25 cellular contexts compared by ENCODE assay signal in genomic region chrX:12930150-12930549, GRCh38. TPM values are rescaled to one million over a fixed set of nuclear protein-coding genes. Genes with fewer than 3 reads are reported as not detected.
DNase-seq lines count a peak whose midpoint lies in the region; ATAC-seq and TF ChIP-seq lines count a peak whose summit lies in the region.
"Had no signal": no experiment of that assay in that cellular context is flagged by ENCODE, and none has a peak within 500 bp of the region (broad histone marks: within the 10 kb centered on the region; RNA-seq: fewer than 3 reads in every experiment).

No MANE protein-coding gene starts in this region.

- CTCF ChIA-PET in activated CD8-positive, alpha-beta T cell treated with anti-CD3 and anti-CD28 coated beads for 36 hours (lab: Charles Lee) = no interaction called here
- CTCF ChIA-PET in activated CD8-positive, alpha-beta T cell treated with anti-CD3 and anti-CD28 coated beads, Interleukin-2, amount 10 ng/mL, durations not matched to agents 7 days and 5 days (lab: Charles Lee) = interaction anchor here (2.6 kb wide), 1 partner anchor 16 kb away, joined by 11 read pairs; no protein-coding TSS in a partner anchor
- CTCF ChIA-PET in mammary epithelial cell (lab: Charles Lee; ENCODE audit: low non-redundant PET) = no interaction called here

- intact Hi-C loops in activated CD8-positive, alpha-beta T cell treated with anti-CD3 and anti-CD28 coated beads for 36 hours (cut with micrococcal nuclease) = no loop called here
- intact Hi-C loops in mammary epithelial cell (cut with micrococcal nuclease) = no loop called here

- BruUV-seq in mammary epithelial cell (replicated peaks; lab: Mats Ljungman, UMichigan) = no TSS peak

- TF ChIP-seq CTCF in activated CD8-positive, alpha-beta T cell treated with anti-CD3 and anti-CD28 coated beads for 36 hours (IDR thresholded peaks at IDR 0.05) = no peak
- no peak for TF ChIP-seq CTCF in mammary epithelial cell (conservative IDR thresholded peaks at IDR 0.05 in 1 of 2, IDR thresholded peaks at IDR 0.05 in 1 of 2; ENCODE audit: extremely low read depth in 1 of 2, insufficient read depth in 1 of 2, low read depth in 1 of 2, low read length in 2 of 2)

- 89% methylated on average over 2 of the region's 2 CpGs for WGBS in mammary epithelial cell (ENCODE audit: low coverage, missing lambda C conversion rate)

- H4K20me1 ChIP-seq in mammary epithelial cell (ENCODE audit: insufficient read depth, low read length) = no peaks in the 10 kb centered on the region
- H4K20me1 ChIP-seq: BLaER1 had no signal

- H3K9me3 Mint-ChIP-seq in activated CD8-positive, alpha-beta T cell treated with anti-CD3 and anti-CD28 coated beads for 36 hours = no peaks in the 10 kb centered on the region
- H3K9me3 Mint-ChIP-seq in activated CD8-positive, alpha-beta T cell treated with anti-CD3 and anti-CD28 coated beads, Interleukin-2, amount 10 ng/mL, durations not matched to agents 7 days and 5 days (ENCODE audit: insufficient read depth) = no peaks in the 10 kb centered on the region
- no peaks in the 10 kb centered on the region for H3K9me3 Mint-ChIP-seq in activated T-helper 17 cell treated with anti-CD3 and anti-CD28 coated beads, Interleukin-2, amount 50 U/mL, for 72 hours
- H3K9me3 Mint-ChIP-seq: CD4-positive, alpha-beta T cell; HFFc6 had no signal

- peak; percentile 27 for ATAC-seq in activated CD8-positive, alpha-beta T cell treated with anti-CD3 and anti-CD28 coated beads for 36 hours
- ATAC-seq in activated CD8-positive, alpha-beta T cell treated with anti-CD3 and anti-CD28 coated beads, Interleukin-2, amount 10 ng/mL, durations not matched to agents 7 days and 5 days = no peak
- peak; percentile 48 for ATAC-seq in activated T-helper 17 cell treated with anti-CD3 and anti-CD28 coated beads, Interleukin-2, amount 50 U/mL, for 72 hours (replicated peaks)
- ATAC-seq in left lobe of liver (no peak), HG03196 (IDR thresholded peaks at IDR 0.05; ENCODE audit: unreplicated experiment) (no peak)

- no peak overlapping the region for H2AFZ ChIP-seq in mammary epithelial cell (ENCODE audit: low read depth, low read length)

- no peak overlapping the region for H3K4me3 ChIP-seq in mammary epithelial cell (replicated peaks in 1 of 3; ENCODE audit: insufficient read depth in 1 of 3, low read depth in 2 of 3, low read length in 3 of 3)
- H3K4me3 ChIP-seq: BLaER1, HAP-1 had no signal

- dilution Hi-C loops in mammary epithelial cell (cut with HindIII; ENCODE audit: low sequenced_read_pairs) = no loop called here

- no peaks in the 10 kb centered on the region for H3K36me3 Mint-ChIP-seq in activated CD8-positive, alpha-beta T cell treated with anti-CD3 and anti-CD28 coated beads for 36 hours (ENCODE audit: low read depth)
- H3K36me3 Mint-ChIP-seq in activated CD8-positive, alpha-beta T cell treated with anti-CD3 and anti-CD28 coated beads, Interleukin-2, amount 10 ng/mL, durations not matched to agents 7 days and 5 days (ENCODE audit: low read depth) = no peaks in the 10 kb centered on the region
- H3K36me3 Mint-ChIP-seq in activated T-helper 17 cell treated with anti-CD3 and anti-CD28 coated beads, Interleukin-2, amount 50 U/mL, for 72 hours (ENCODE audit: low read depth) = no peaks in the 10 kb centered on the region

- no peak overlapping the region for H3K4me2 ChIP-seq in mammary epithelial cell (ENCODE audit: insufficient read depth, low read depth, low read length)
- H3K4me2 ChIP-seq: BLaER1 had no signal

- H3K27ac ChIP-seq in mammary epithelial cell (ENCODE audit: insufficient read depth, low read depth, low read length) = no peak overlapping the region
- H3K27ac ChIP-seq: 22Rv1, BLaER1, C4-2B had no signal

- DNase-seq in activated CD8-positive, alpha-beta T cell treated with anti-CD3 and anti-CD28 coated beads for 36 hours = no peak
- no peak for DNase-seq in activated CD8-positive, alpha-beta T cell treated with anti-CD3 and anti-CD28 coated beads, Interleukin-2, amount 10 ng/mL, durations not matched to agents 7 days and 5 days
- DNase-seq in COLO829 (ENCODE audit: low spot score) (peak; percentile 42), foreskin melanocyte (peak; percentile 21), mammary epithelial cell (no peak), left lobe of liver (ENCODE audit: low spot score) (no peak)
- DNase-seq: Calu3; CD4-positive, alpha-beta T cell; CD8-positive, alpha-beta memory T cell; COR-L47; DMS53; DMS79 treated with DMSO at 0.1 percent for 48 hours; GF-D8; GOT3; HFFc6 had no signal

- H3K9ac ChIP-seq in mammary epithelial cell (ENCODE audit: insufficient read depth, low read length) = no peak overlapping the region
- H3K9ac ChIP-seq: BLaER1 had no signal

- in situ Hi-C loops in mammary epithelial cell (cut with MboI; ENCODE audit: low sequenced_read_pairs in 2 of 2) = no loop called here

- H3K27ac Mint-ChIP-seq in activated CD8-positive, alpha-beta T cell treated with anti-CD3 and anti-CD28 coated beads for 36 hours = no peak overlapping the region
- no peak overlapping the region for H3K27ac Mint-ChIP-seq in activated CD8-positive, alpha-beta T cell treated with anti-CD3 and anti-CD28 coated beads, Interleukin-2, amount 10 ng/mL, durations not matched to agents 7 days and 5 days
- no peak overlapping the region for H3K27ac Mint-ChIP-seq in activated T-helper 17 cell treated with anti-CD3 and anti-CD28 coated beads, Interleukin-2, amount 50 U/mL, for 72 hours
- H3K27ac Mint-ChIP-seq: B cell; CD4-positive, alpha-beta T cell; CD8-positive, alpha-beta memory T cell; HFFc6 had no signal

- no peaks in the 10 kb centered on the region for H3K4me1 ChIP-seq in mammary epithelial cell (ENCODE audit: insufficient read depth, low read length)
- H3K4me1 ChIP-seq: HAP-1 had no signal

- POLR2A ChIA-PET in activated CD8-positive, alpha-beta T cell treated with anti-CD3 and anti-CD28 coated beads for 36 hours (lab: Charles Lee) = interaction anchor here (0.7 kb wide), 1 partner anchor 32 kb away, joined by 3 read pairs; no protein-coding TSS in a partner anchor
- POLR2A ChIA-PET in activated CD8-positive, alpha-beta T cell treated with anti-CD3 and anti-CD28 coated beads, Interleukin-2, amount 10 ng/mL, durations not matched to agents 7 days and 5 days (lab: Charles Lee) = no interaction called here

- peaks cover 2% of the 10 kb centered on the region for H3K4me1 Mint-ChIP-seq in activated CD8-positive, alpha-beta T cell treated with anti-CD3 and anti-CD28 coated beads for 36 hours (ENCODE audit: low read depth)
- no peaks in the 10 kb centered on the region for H3K4me1 Mint-ChIP-seq in activated CD8-positive, alpha-beta T cell treated with anti-CD3 and anti-CD28 coated beads, Interleukin-2, amount 10 ng/mL, durations not matched to agents 7 days and 5 days (ENCODE audit: low read depth)
- H3K4me1 Mint-ChIP-seq in activated T-helper 17 cell treated with anti-CD3 and anti-CD28 coated beads, Interleukin-2, amount 50 U/mL, for 72 hours = no peaks in the 10 kb centered on the region
- H3K4me1 Mint-ChIP-seq: B cell; CD8-positive, alpha-beta memory T cell had no signal

- no peaks in the 10 kb centered on the region for H3K36me3 ChIP-seq in mammary epithelial cell (ENCODE audit: insufficient read depth, low read length)
- H3K36me3 ChIP-seq: BLaER1, HAP-1 had no signal

- no peaks in the 10 kb centered on the region for H3K79me2 ChIP-seq in mammary epithelial cell (ENCODE audit: insufficient read depth, low read length)

- H3K4me3 Mint-ChIP-seq in activated CD8-positive, alpha-beta T cell treated with anti-CD3 and anti-CD28 coated beads for 36 hours = no peak overlapping the region
- no peak overlapping the region for H3K4me3 Mint-ChIP-seq in activated CD8-positive, alpha-beta T cell treated with anti-CD3 and anti-CD28 coated beads, Interleukin-2, amount 10 ng/mL, durations not matched to agents 7 days and 5 days
- no peak overlapping the region for H3K4me3 Mint-ChIP-seq in activated T-helper 17 cell treated with anti-CD3 and anti-CD28 coated beads, Interleukin-2, amount 50 U/mL, for 72 hours
- H3K4me3 Mint-ChIP-seq: B cell; CD4-positive, alpha-beta T cell; CD8-positive, alpha-beta memory T cell; HFFc6 had no signal

- H3K27me3 Mint-ChIP-seq in activated CD8-positive, alpha-beta T cell treated with anti-CD3 and anti-CD28 coated beads for 36 hours = no peaks in the 10 kb centered on the region
- H3K27me3 Mint-ChIP-seq in activated CD8-positive, alpha-beta T cell treated with anti-CD3 and anti-CD28 coated beads, Interleukin-2, amount 10 ng/mL, durations not matched to agents 7 days and 5 days (ENCODE audit: low read depth) = no peaks in the 10 kb centered on the region
- H3K27me3 Mint-ChIP-seq in activated T-helper 17 cell treated with anti-CD3 and anti-CD28 coated beads, Interleukin-2, amount 50 U/mL, for 72 hours = no peaks in the 10 kb centered on the region
- H3K27me3 Mint-ChIP-seq: B cell; CD4-positive, alpha-beta T cell had no signal

- no peaks in the 10 kb centered on the region for H3K9me3 ChIP-seq in mammary epithelial cell (replicated peaks; ENCODE audit: insufficient read depth, low read length)
- H3K9me3 ChIP-seq: HAP-1 had no signal

- H3K27me3 ChIP-seq in mammary epithelial cell (ENCODE audit: insufficient read depth, low read length) = no peaks in the 10 kb centered on the region

RNA-seq across cellular contexts. Expression of gene TLR8, which starts 23.7 kb away (rescaled TPM):
- total RNA-seq in activated CD8-positive, alpha-beta T cell treated with anti-CD3 and anti-CD28 coated beads for 36 hours = not detected
- not detected for total RNA-seq in activated CD8-positive, alpha-beta T cell treated with anti-CD3 and anti-CD28 coated beads, Interleukin-2, amount 10 ng/mL, durations not matched to agents 7 days and 5 days
- not detected for total RNA-seq in activated T-helper 17 cell treated with anti-CD3 and anti-CD28 coated beads, Interleukin-2, amount 50 U/mL, for 72 hours
- not detected for total RNA-seq in mammary epithelial cell
- not detected for polyA plus RNA-seq in mammary epithelial cell
- not detected for polyA minus RNA-seq in mammary epithelial cell
- 0.20 TPM for total RNA-seq in left lobe of liver
- total RNA-seq: Calu3, Daoy, G401, HFFc6 had no signal
- polyA plus RNA-seq: AG04450; CD8-positive, alpha-beta memory T cell had no signal

RNA-seq across cellular contexts. Expression of gene TMSB4X, which starts 44.8 kb away (rescaled TPM):
- 1,000 to 10,000 TPM; 5,169 to 5,393 TPM for total RNA-seq in activated CD8-positive, alpha-beta T cell treated with anti-CD3 and anti-CD28 coated beads for 36 hours
- total RNA-seq in activated CD8-positive, alpha-beta T cell treated with anti-CD3 and anti-CD28 coated beads, Interleukin-2, amount 10 ng/mL, durations not matched to agents 7 days and 5 days = 1,000 to 10,000 TPM; 8,800 to 8,961 TPM
- total RNA-seq in activated T-helper 17 cell treated with anti-CD3 and anti-CD28 coated beads, Interleukin-2, amount 50 U/mL, for 72 hours = 1,000 to 10,000 TPM; 6,631 to 7,873 TPM
- total RNA-seq in mammary epithelial cell = 1,000 to 10,000 TPM; 1,481 to 1,998 TPM
- 2,487 TPM for polyA plus RNA-seq in mammary epithelial cell
- polyA minus RNA-seq in mammary epithelial cell = 1,100 TPM
- total RNA-seq in left lobe of liver = 442 TPM

Comparison
In these comparisons a context has a peak if more than half of its experiments do, and no peak if none do; other contexts are left out.
1. ATAC-seq: peak in activated CD8-positive, alpha-beta T cell treated with anti-CD3 and anti-CD28 coated beads for 36 hours (single experiment) and activated T-helper 17 cell treated with anti-CD3 and anti-CD28 coated beads, Interleukin-2, amount 50 U/mL, for 72 hours (single experiment); none in activated CD8-positive, alpha-beta T cell treated with anti-CD3 and anti-CD28 coated beads, Interleukin-2, amount 10 ng/mL, durations not matched to agents 7 days and 5 days (single experiment), left lobe of liver (single experiment) and HG03196 (single experiment).
2. DNase-seq: peak in COLO829 (single experiment) and foreskin melanocyte (single experiment); none in activated CD8-positive, alpha-beta T cell treated with anti-CD3 and anti-CD28 coated beads for 36 hours (single experiment), activated CD8-positive, alpha-beta T cell treated with anti-CD3 and anti-CD28 coated beads, Interleukin-2, amount 10 ng/mL, durations not matched to agents 7 days and 5 days (single experiment), mammary epithelial cell (single experiment) and left lobe of liver (single experiment).